14 cellular contexts compared by ENCODE assay signal in genomic region chr10:18145652-18146051, GRCh38. TPM values are rescaled to one million over a fixed set of nuclear protein-coding genes. Genes with fewer than 3 reads are reported as not detected.
DNase-seq lines count a peak whose midpoint lies in the region; ATAC-seq and TF ChIP-seq lines count a peak whose summit lies in the region.
"Had no signal": no experiment of that assay in that cellular context is flagged by ENCODE, and none has a peak within 500 bp of the region (broad histone marks: within the 10 kb centered on the region; RNA-seq: fewer than 3 reads in every experiment).

No MANE protein-coding gene starts in this region.

- peak; percentile 21 for DNase-seq in NOMO-1 treated with DMSO at 0.1 percent for 48 hours (lab: John Stamatoyannopoulos, UW; ENCODE audit: unreplicated experiment)
- no peak for DNase-seq in NOMO-1 treated with dmso at 0.1 percent for 144 hours (lab: John Stamatoyannopoulos, UW; ENCODE audit: unreplicated experiment)
- peak; percentile 81 for DNase-seq in choroid plexus epithelial cell (ENCODE audit: low read depth)
- DNase-seq in iris pigment epithelial cell (ENCODE audit: low read depth), result peak; percentile 76
- DNase-seq in upper lobe of right lung, result no peak
- no peak for DNase-seq in NCI-H2029 treated with DMSO at 0.1 percent for 48 hours (lab: John Stamatoyannopoulos, UW)
- DNase-seq in osteocyte (ENCODE audit: extremely low spot score, unreplicated experiment), result no peak
- DNase-seq in activated CD8-positive, alpha-beta memory T cell treated with anti-CD3 and anti-CD28 coated beads, Interleukin-2, amount 10 ng/mL, durations not matched to agents 7 days and 5 days, result no peak
- DNase-seq: activated CD8-positive, alpha-beta T cell treated with anti-CD3 and anti-CD28 coated beads for 36 hours; activated naive CD8-positive, alpha-beta T cell treated with anti-CD3 and anti-CD28 coated beads, Interleukin-2, amount 50 U/mL, for 24 hours; CD8-positive, alpha-beta memory T cell; NCI-H1417; T-cell had no signal

- no peak overlapping the region for H3K4me3 ChIP-seq in choroid plexus epithelial cell (ENCODE audit: low read depth, low read length)
- no peak overlapping the region for H3K4me3 ChIP-seq in upper lobe of right lung
- H3K4me3 ChIP-seq: A549 had no signal

- H3K4me1 Mint-ChIP-seq in osteocyte (ENCODE audit: unreplicated experiment), result peaks cover 7% of the 10 kb centered on the region
- no peaks in the 10 kb centered on the region for H3K4me1 Mint-ChIP-seq in activated CD8-positive, alpha-beta memory T cell treated with anti-CD3 and anti-CD28 coated beads, Interleukin-2, amount 10 ng/mL, durations not matched to agents 7 days and 5 days
- H3K4me1 Mint-ChIP-seq: CD8-positive, alpha-beta memory T cell had no signal

- peak overlapping the region; percentile 31 for H3K27ac ChIP-seq in upper lobe of right lung
- H3K27ac ChIP-seq: A549 had no signal

- no peaks in the 10 kb centered on the region for H3K36me3 Mint-ChIP-seq in osteocyte (ENCODE audit: unreplicated experiment)
- H3K36me3 Mint-ChIP-seq in activated CD8-positive, alpha-beta memory T cell treated with anti-CD3 and anti-CD28 coated beads, Interleukin-2, amount 10 ng/mL, durations not matched to agents 7 days and 5 days, result no peaks in the 10 kb centered on the region
- H3K36me3 Mint-ChIP-seq: CD8-positive, alpha-beta memory T cell; T-cell had no signal

- no peaks in the 10 kb centered on the region for H3K4me1 ChIP-seq in upper lobe of right lung

- CTCF ChIA-PET in activated CD8-positive, alpha-beta memory T cell treated with anti-CD3 and anti-CD28 coated beads, Interleukin-2, amount 10 ng/mL, durations not matched to agents 7 days and 5 days (lab: Charles Lee), result no interaction called here

- no peak overlapping the region for H3K4me3 Mint-ChIP-seq in osteocyte (ENCODE audit: unreplicated experiment)
- no peak overlapping the region for H3K4me3 Mint-ChIP-seq in activated CD8-positive, alpha-beta memory T cell treated with anti-CD3 and anti-CD28 coated beads, Interleukin-2, amount 10 ng/mL, durations not matched to agents 7 days and 5 days
- H3K4me3 Mint-ChIP-seq: activated CD8-positive, alpha-beta T cell treated with anti-CD3 and anti-CD28 coated beads for 36 hours; activated naive CD8-positive, alpha-beta T cell treated with anti-CD3 and anti-CD28 coated beads, Interleukin-2, amount 50 U/mL, for 24 hours; CD8-positive, alpha-beta memory T cell; T-cell had no signal

- H3K27ac Mint-ChIP-seq in osteocyte (ENCODE audit: unreplicated experiment), result no peak overlapping the region
- no peak overlapping the region for H3K27ac Mint-ChIP-seq in activated CD8-positive, alpha-beta memory T cell treated with anti-CD3 and anti-CD28 coated beads, Interleukin-2, amount 10 ng/mL, durations not matched to agents 7 days and 5 days
- H3K27ac Mint-ChIP-seq: activated CD8-positive, alpha-beta T cell treated with anti-CD3 and anti-CD28 coated beads for 36 hours; activated naive CD8-positive, alpha-beta T cell treated with anti-CD3 and anti-CD28 coated beads, Interleukin-2, amount 50 U/mL, for 24 hours; CD8-positive, alpha-beta memory T cell; T-cell had no signal

- no peaks in the 10 kb centered on the region for H3K9me3 ChIP-seq in upper lobe of right lung
- H3K9me3 ChIP-seq: A549 had no signal

- peaks cover 12% of the 10 kb centered on the region for H3K27me3 ChIP-seq in upper lobe of right lung

- H3K27me3 Mint-ChIP-seq in osteocyte (ENCODE audit: unreplicated experiment), result peaks cover 58% of the 10 kb centered on the region
- peaks cover 18% of the 10 kb centered on the region for H3K27me3 Mint-ChIP-seq in activated CD8-positive, alpha-beta memory T cell treated with anti-CD3 and anti-CD28 coated beads, Interleukin-2, amount 10 ng/mL, durations not matched to agents 7 days and 5 days

- ATAC-seq in upper lobe of right lung, result peak; percentile 36
- no peak for ATAC-seq in activated CD8-positive, alpha-beta memory T cell treated with anti-CD3 and anti-CD28 coated beads, Interleukin-2, amount 10 ng/mL, durations not matched to agents 7 days and 5 days
- ATAC-seq: A549; activated CD8-positive, alpha-beta T cell treated with anti-CD3 and anti-CD28 coated beads for 36 hours; activated naive CD8-positive, alpha-beta T cell treated with anti-CD3 and anti-CD28 coated beads, Interleukin-2, amount 50 U/mL, for 24 hours; T-cell had no signal

- H3K9me3 Mint-ChIP-seq in osteocyte (ENCODE audit: unreplicated experiment), result no peaks in the 10 kb centered on the region
- H3K9me3 Mint-ChIP-seq in activated CD8-positive, alpha-beta memory T cell treated with anti-CD3 and anti-CD28 coated beads, Interleukin-2, amount 10 ng/mL, durations not matched to agents 7 days and 5 days (ENCODE audit: low read depth), result no peaks in the 10 kb centered on the region
- H3K9me3 Mint-ChIP-seq: activated CD8-positive, alpha-beta T cell treated with anti-CD3 and anti-CD28 coated beads for 36 hours; activated naive CD8-positive, alpha-beta T cell treated with anti-CD3 and anti-CD28 coated beads, Interleukin-2, amount 50 U/mL, for 24 hours; CD8-positive, alpha-beta memory T cell; T-cell had no signal

- intact Hi-C loops in upper lobe of right lung (cut with DNase I), result no loop called here

- TF ChIP-seq CTCF in choroid plexus epithelial cell (conservative IDR thresholded peaks at IDR 0.05; ENCODE audit: low read depth, low read length) (no peak), upper lobe of right lung (IDR thresholded peaks at IDR 0.05) (no peak), osteocyte (IDR thresholded peaks at IDR 0.05) (no peak)

- H3K36me3 ChIP-seq in upper lobe of right lung, result no peaks in the 10 kb centered on the region

RNA-seq across cellular contexts. Expression of gene CACNB2, which starts 5.4 kb away (rescaled TPM):
- total RNA-seq in upper lobe of right lung, result 4.2 TPM
- total RNA-seq in osteocyte, result 0.43 TPM in 1 of 2 replicates, not detected in the other
- not detected for total RNA-seq in activated CD8-positive, alpha-beta memory T cell treated with anti-CD3 and anti-CD28 coated beads, Interleukin-2, amount 10 ng/mL, durations not matched to agents 7 days and 5 days
- total RNA-seq: activated CD8-positive, alpha-beta T cell treated with anti-CD3 and anti-CD28 coated beads for 36 hours; CD8-positive, alpha-beta memory T cell; T-cell had no signal

Comparison
In these comparisons a context has a peak if more than half of its experiments do, and no peak if none do; other contexts are left out.
1. DNase-seq: peak in NOMO-1 treated with DMSO at 0.1 percent for 48 hours (single experiment), choroid plexus epithelial cell (single experiment) and iris pigment epithelial cell (single experiment); none in NOMO-1 treated with dmso at 0.1 percent for 144 hours (single experiment), upper lobe of right lung (single experiment), NCI-H2029 treated with DMSO at 0.1 percent for 48 hours (single experiment), osteocyte (single experiment) and activated CD8-positive, alpha-beta memory T cell treated with anti-CD3 and anti-CD28 coated beads, Interleukin-2, amount 10 ng/mL, durations not matched to agents 7 days and 5 days (single experiment).